Comparison of ENCODE assay signal across 9 cellular contexts in genomic region chr7:114083714-114084113, GRCh38.
DNase-seq lines count a peak whose midpoint lies in the region; ATAC-seq and TF ChIP-seq lines count a peak whose summit lies in the region.
"Had no signal": no experiment of that assay in that cellular context is flagged by ENCODE, and none has a peak within 500 bp of the region (broad histone marks: within the 10 kb centered on the region; RNA-seq: fewer than 3 reads in every experiment).

No MANE protein-coding gene starts in this region.

- H3K4me1 ChIP-seq in vagina: peaks cover 9% of the 10 kb centered on the region
- H3K4me1 ChIP-seq: breast epithelium had no signal

- no peak for ATAC-seq in natural killer cell treated with Interleukin-12 subunit alpha and Interleukin-12 subunit beta and Interleukin-15 and Interleukin-18, amount 100 ng/mL, for 72 hours
- no peak for ATAC-seq in natural killer cell

- no peaks in the 10 kb centered on the region for H3K36me3 ChIP-seq in vagina
- H3K36me3 ChIP-seq: breast epithelium had no signal

- DNase-seq in natural killer cell treated with Interleukin-12 subunit alpha and Interleukin-12 subunit beta and Interleukin-15 and Interleukin-18, amount 100 ng/mL, for 72 hours (ENCODE audit: low spot score): no peak
- DNase-seq in natural killer cell (no peak), chondrocyte (ENCODE audit: low spot score) (no peak), mesothelial cell of epicardium (ENCODE audit: low spot score in 2 of 2, unreplicated experiment in 2 of 2) (no peak), vagina (ENCODE audit: extremely low spot score in 2 of 2) (no peak), NCI-H187 treated with DMSO at 0.1 percent for 48 hours (lab: John Stamatoyannopoulos, UW) (no peak), COR-L47 (lab: John Stamatoyannopoulos, UW) (no peak), midbrain (lab: John Stamatoyannopoulos, UW) (no peak)

- intact Hi-C loops in natural killer cell (cut with micrococcal nuclease): no loop called here
- intact Hi-C loops in vagina (cut with DNase I): loop anchor here (5.0 to 10.0 kb wide), 2 partner anchors 841 to 1829 kb away; partner anchors contain the start of gene MDFIC

- peak overlapping the region; percentile 30 to 68 for H3K4me3 ChIP-seq in vagina

- peak overlapping the region; percentile 19 for H3K4me3 Mint-ChIP-seq in natural killer cell treated with Interleukin-12 subunit alpha and Interleukin-12 subunit beta and Interleukin-15 and Interleukin-18, amount 100 ng/mL, for 72 hours
- no peak overlapping the region for H3K4me3 Mint-ChIP-seq in natural killer cell
- H3K4me3 Mint-ChIP-seq in chondrocyte (ENCODE audit: unreplicated experiment): peak overlapping the region; percentile 68
- H3K4me3 Mint-ChIP-seq in mesothelial cell of epicardium: peak overlapping the region; percentile 73

- no peaks in the 10 kb centered on the region for H3K27me3 ChIP-seq in vagina

- peaks cover 53 to 79% of the 10 kb centered on the region in 2 donors for H3K27me3 Mint-ChIP-seq in natural killer cell treated with Interleukin-12 subunit alpha and Interleukin-12 subunit beta and Interleukin-15 and Interleukin-18, amount 100 ng/mL, for 72 hours
- H3K27me3 Mint-ChIP-seq in natural killer cell (ENCODE audit: low read depth in 2 of 2): peaks cover 64 to 68% of the 10 kb centered on the region in 2 donors
- H3K27me3 Mint-ChIP-seq in chondrocyte (ENCODE audit: low read depth): peaks cover 6% of the 10 kb centered on the region
- peaks cover 82% of the 10 kb centered on the region for H3K27me3 Mint-ChIP-seq in mesothelial cell of epicardium (ENCODE audit: low read depth)

- TF ChIP-seq CTCF in natural killer cell (IDR thresholded peaks at IDR 0.05): no peak
- no peak for TF ChIP-seq CTCF in chondrocyte (IDR thresholded peaks at IDR 0.05)
- TF ChIP-seq CTCF in mesothelial cell of epicardium (IDR thresholded peaks at IDR 0.05; ENCODE audit: unreplicated experiment): no peak
- TF ChIP-seq CTCF in vagina (IDR thresholded peaks at IDR 0.05): no peak

- no peak for TF ChIP-seq POLR2A in vagina (IDR thresholded peaks at IDR 0.05)

- H3K36me3 Mint-ChIP-seq in natural killer cell treated with Interleukin-12 subunit alpha and Interleukin-12 subunit beta and Interleukin-15 and Interleukin-18, amount 100 ng/mL, for 72 hours: no peaks in the 10 kb centered on the region
- peaks cover 6% of the 10 kb centered on the region for H3K36me3 Mint-ChIP-seq in natural killer cell
- no peaks in the 10 kb centered on the region for H3K36me3 Mint-ChIP-seq in chondrocyte (ENCODE audit: low read depth)
- H3K36me3 Mint-ChIP-seq in mesothelial cell of epicardium: no peaks in the 10 kb centered on the region

- H3K9me3 ChIP-seq in vagina: no peaks in the 10 kb centered on the region
- H3K9me3 ChIP-seq: breast epithelium had no signal

- no peak overlapping the region for H3K27ac Mint-ChIP-seq in natural killer cell treated with Interleukin-12 subunit alpha and Interleukin-12 subunit beta and Interleukin-15 and Interleukin-18, amount 100 ng/mL, for 72 hours
- H3K27ac Mint-ChIP-seq in natural killer cell (no peak overlapping the region), chondrocyte (ENCODE audit: unreplicated experiment) (no peak overlapping the region), mesothelial cell of epicardium (peak overlapping the region; percentile 87)

- no peaks in the 10 kb centered on the region for H3K9me3 Mint-ChIP-seq in natural killer cell treated with Interleukin-12 subunit alpha and Interleukin-12 subunit beta and Interleukin-15 and Interleukin-18, amount 100 ng/mL, for 72 hours
- H3K9me3 Mint-ChIP-seq in natural killer cell (peaks cover 0 to 6% of the 10 kb centered on the region in 2 donors), chondrocyte (ENCODE audit: low read depth) (no peaks in the 10 kb centered on the region), mesothelial cell of epicardium (no peaks in the 10 kb centered on the region)

- H3K4me1 Mint-ChIP-seq in natural killer cell treated with Interleukin-12 subunit alpha and Interleukin-12 subunit beta and Interleukin-15 and Interleukin-18, amount 100 ng/mL, for 72 hours (ENCODE audit: low read depth in 2 of 2): peaks cover 12 to 19% of the 10 kb centered on the region in 2 donors
- H3K4me1 Mint-ChIP-seq in natural killer cell: peaks cover 7% of the 10 kb centered on the region in 2 donors
- H3K4me1 Mint-ChIP-seq in chondrocyte (ENCODE audit: low read depth): peaks cover 53% of the 10 kb centered on the region
- H3K4me1 Mint-ChIP-seq in mesothelial cell of epicardium: peaks cover 51% of the 10 kb centered on the region

- H3K27ac ChIP-seq in vagina: peak overlapping the region; percentile 96
